ENCODE assay signal across 1 cellular context in the genomic region with DNA sequence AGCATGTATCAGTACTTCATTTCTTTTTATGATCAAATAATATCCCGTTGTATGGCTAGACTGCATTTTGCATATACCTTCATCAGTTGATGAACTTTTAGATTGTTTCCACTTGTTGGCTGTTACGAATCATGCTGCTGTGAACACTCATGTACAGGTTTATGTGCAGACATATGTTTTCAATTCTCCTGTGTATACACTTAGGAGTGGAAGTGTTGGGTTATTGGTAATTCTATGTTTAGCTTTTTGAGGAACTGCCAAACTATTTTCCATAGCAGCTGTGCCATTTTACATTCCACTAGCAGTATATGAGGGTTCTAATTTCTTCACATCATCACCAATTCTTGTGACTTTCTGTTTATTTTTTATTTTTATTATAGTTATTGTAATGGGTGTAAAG.
TF ChIP-seq lines count a peak whose summit lies in the region.

No MANE protein-coding gene starts in this region.

TF ChIP-seq in HepG2, 621 proteins besides CTCF, POLR2A, EP300 and RAD21 (continued from another document):
- TF ChIP-seq, protein P1, sequence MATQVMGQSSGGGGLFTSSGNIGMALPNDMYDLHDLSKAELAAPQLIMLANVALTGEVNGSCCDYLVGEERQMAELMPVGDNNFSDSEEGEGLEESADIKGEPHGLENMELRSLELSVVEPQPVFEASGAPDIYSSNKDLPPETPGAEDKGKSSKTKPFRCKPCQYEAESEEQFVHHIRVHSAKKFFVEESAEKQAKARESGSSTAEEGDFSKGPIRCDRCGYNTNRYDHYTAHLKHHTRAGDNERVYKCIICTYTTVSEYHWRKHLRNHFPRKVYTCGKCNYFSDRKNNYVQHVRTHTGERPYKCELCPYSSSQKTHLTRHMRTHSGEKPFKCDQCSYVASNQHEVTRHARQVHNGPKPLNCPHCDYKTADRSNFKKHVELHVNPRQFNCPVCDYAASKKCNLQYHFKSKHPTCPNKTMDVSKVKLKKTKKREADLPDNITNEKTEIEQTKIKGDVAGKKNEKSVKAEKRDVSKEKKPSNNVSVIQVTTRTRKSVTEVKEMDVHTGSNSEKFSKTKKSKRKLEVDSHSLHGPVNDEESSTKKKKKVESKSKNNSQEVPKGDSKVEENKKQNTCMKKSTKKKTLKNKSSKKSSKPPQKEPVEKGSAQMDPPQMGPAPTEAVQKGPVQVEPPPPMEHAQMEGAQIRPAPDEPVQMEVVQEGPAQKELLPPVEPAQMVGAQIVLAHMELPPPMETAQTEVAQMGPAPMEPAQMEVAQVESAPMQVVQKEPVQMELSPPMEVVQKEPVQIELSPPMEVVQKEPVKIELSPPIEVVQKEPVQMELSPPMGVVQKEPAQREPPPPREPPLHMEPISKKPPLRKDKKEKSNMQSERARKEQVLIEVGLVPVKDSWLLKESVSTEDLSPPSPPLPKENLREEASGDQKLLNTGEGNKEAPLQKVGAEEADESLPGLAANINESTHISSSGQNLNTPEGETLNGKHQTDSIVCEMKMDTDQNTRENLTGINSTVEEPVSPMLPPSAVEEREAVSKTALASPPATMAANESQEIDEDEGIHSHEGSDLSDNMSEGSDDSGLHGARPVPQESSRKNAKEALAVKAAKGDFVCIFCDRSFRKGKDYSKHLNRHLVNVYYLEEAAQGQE (IDR thresholded peaks at IDR 0.05; ENCODE audit: borderline replicate concordance in 1 of 2, low read depth in 1 of 2, low read length in 2 of 2): no peak
- TF ChIP-seq RFXAP (CRISPR knock-in tag; IDR thresholded peaks at IDR 0.05; ENCODE audit: borderline replicate concordance): no peak
- no peak for TF ChIP-seq ZNF724P (CRISPR knock-in tag; IDR thresholded peaks at IDR 0.05; ENCODE audit: borderline replicate concordance)
- TF ChIP-seq NFE2L2 (IDR thresholded peaks at IDR 0.05; ENCODE audit: low read length): no peak
- no peak for TF ChIP-seq ZFP36 (IDR thresholded peaks at IDR 0.05; ENCODE audit: borderline replicate concordance, low read depth, low read length, partially characterized antibody)
- TF ChIP-seq ZNF83 (CRISPR knock-in tag; IDR thresholded peaks at IDR 0.05; ENCODE audit: borderline replicate concordance): no peak
- TF ChIP-seq PCBP2 (optimal IDR thresholded peaks at IDR 0.05; ENCODE audit: low read depth, low read length, poor library complexity, severe bottlenecking): no peak
- no peak for TF ChIP-seq XRCC5 (optimal IDR thresholded peaks at IDR 0.05; ENCODE audit: low read length)
- no peak for TF ChIP-seq MATR3 (CRISPR knock-in tag; IDR thresholded peaks at IDR 0.05)
- TF ChIP-seq RAD51 (IDR thresholded peaks at IDR 0.05; ENCODE audit: borderline replicate concordance): no peak
- no peak for TF ChIP-seq RFX3 (CRISPR knock-in tag; IDR thresholded peaks at IDR 0.05)
- no peak for TF ChIP-seq HIC2 (CRISPR knock-in tag; IDR thresholded peaks at IDR 0.05; ENCODE audit: low read depth)
- TF ChIP-seq ZEB1 (IDR thresholded peaks at IDR 0.05; ENCODE audit: insufficient replicate concordance, low read depth): no peak
- TF ChIP-seq ETV5 (CRISPR knock-in tag; IDR thresholded peaks at IDR 0.05; ENCODE audit: borderline replicate concordance): no peak
